ENCODE assay signal across 17 cellular contexts in genomic region chr9:101567725-101567993, GRCh38. TPM values are rescaled to one million over a fixed set of nuclear protein-coding genes. Genes with fewer than 3 reads are reported as not detected.
DNase-seq lines count a peak whose midpoint lies in the region; ATAC-seq and TF ChIP-seq lines count a peak whose summit lies in the region.
"Had no signal": no experiment of that assay in that cellular context is flagged by ENCODE, and none has a peak within 500 bp of the region (broad histone marks: within the 10 kb centered on the region; RNA-seq: fewer than 3 reads in every experiment).

No MANE protein-coding gene starts in this region.

- H3K36me3 Mint-ChIP-seq in activated CD4-positive, alpha-beta T cell treated with anti-CD3 and anti-CD28 coated beads for 36 hours (ENCODE audit: low read depth): peaks cover 48% of the 10 kb centered on the region
- peaks cover 40% of the 10 kb centered on the region for H3K36me3 Mint-ChIP-seq in CD4-positive, CD25-positive, alpha-beta regulatory T cell
- H3K36me3 Mint-ChIP-seq in T-cell: peaks cover 26% of the 10 kb centered on the region
- H3K36me3 Mint-ChIP-seq in naive thymus-derived CD4-positive, alpha-beta T cell: peaks cover 9 to 40% (median 20%) of the 10 kb centered on the region in 5 donors

- H3K9me3 Mint-ChIP-seq in activated CD4-positive, alpha-beta T cell treated with anti-CD3 and anti-CD28 coated beads for 36 hours (ENCODE audit: low read depth): no peaks in the 10 kb centered on the region
- H3K9me3 Mint-ChIP-seq in CD4-positive, CD25-positive, alpha-beta regulatory T cell: no peaks in the 10 kb centered on the region
- no peaks in the 10 kb centered on the region for H3K9me3 Mint-ChIP-seq in T-cell
- H3K9me3 Mint-ChIP-seq in naive thymus-derived CD4-positive, alpha-beta T cell: no peaks in the 10 kb centered on the region
- H3K9me3 Mint-ChIP-seq: GM23338 had no signal

- H3K36me3 ChIP-seq in CD4-positive, CD25-positive, alpha-beta regulatory T cell (ENCODE audit: control insufficient read depth, insufficient read depth, low read length): peaks cover 23% of the 10 kb centered on the region
- peaks cover under 1 to 13% (median 4%) of the 10 kb centered on the region in 3 experiments for H3K36me3 ChIP-seq in naive thymus-derived CD4-positive, alpha-beta T cell (ENCODE audit: control insufficient read depth in 2 of 3, insufficient read depth in 3 of 3, low read length in 3 of 3)

- TF ChIP-seq CTCF in coronary artery (IDR thresholded peaks at IDR 0.05): no peak

- H3K9me3 ChIP-seq in CD4-positive, CD25-positive, alpha-beta regulatory T cell (ENCODE audit: control insufficient read depth in 2 of 2, low read length in 2 of 2): no peaks in the 10 kb centered on the region
- H3K9me3 ChIP-seq in naive thymus-derived CD4-positive, alpha-beta T cell (ENCODE audit: control insufficient read depth in 2 of 3, low read length in 3 of 3): no peaks in the 10 kb centered on the region

- peaks cover 59% of the 10 kb centered on the region for H3K4me1 Mint-ChIP-seq in activated CD4-positive, alpha-beta T cell treated with anti-CD3 and anti-CD28 coated beads for 36 hours
- peaks cover 15 to 58% (median 44%) of the 10 kb centered on the region in 4 donors for H3K4me1 Mint-ChIP-seq in CD4-positive, CD25-positive, alpha-beta regulatory T cell
- H3K4me1 Mint-ChIP-seq in T-cell: peaks cover 54 to 65% (median 55%) of the 10 kb centered on the region in 3 donors
- H3K4me1 Mint-ChIP-seq in naive thymus-derived CD4-positive, alpha-beta T cell: peaks cover 24 to 64% (median 58%) of the 10 kb centered on the region in 7 donors
- H3K4me1 Mint-ChIP-seq: CD14-positive monocyte had no signal

- peaks cover 36% of the 10 kb centered on the region for H3K4me1 ChIP-seq in CD4-positive, CD25-positive, alpha-beta regulatory T cell (ENCODE audit: control insufficient read depth, insufficient read depth, low read length, poor library complexity, severe bottlenecking)
- peaks cover 4 to 58% of the 10 kb centered on the region in 2 donors for H3K4me1 ChIP-seq in naive thymus-derived CD4-positive, alpha-beta T cell (ENCODE audit: control insufficient read depth in 2 of 2, insufficient read depth in 2 of 2, low read length in 2 of 2)

- H3K27me3 ChIP-seq in CD4-positive, CD25-positive, alpha-beta regulatory T cell (ENCODE audit: control insufficient read depth, insufficient read depth, low read length): no peaks in the 10 kb centered on the region
- H3K27me3 ChIP-seq in naive thymus-derived CD4-positive, alpha-beta T cell (ENCODE audit: control insufficient read depth in 2 of 2, insufficient read depth in 2 of 2, low read length in 2 of 2): no peaks in the 10 kb centered on the region

- no peaks in the 10 kb centered on the region for H3K27me3 Mint-ChIP-seq in activated CD4-positive, alpha-beta T cell treated with anti-CD3 and anti-CD28 coated beads for 36 hours
- no peaks in the 10 kb centered on the region for H3K27me3 Mint-ChIP-seq in CD4-positive, CD25-positive, alpha-beta regulatory T cell
- no peaks in the 10 kb centered on the region for H3K27me3 Mint-ChIP-seq in T-cell
- no peaks in the 10 kb centered on the region for H3K27me3 Mint-ChIP-seq in naive thymus-derived CD4-positive, alpha-beta T cell

- intact Hi-C loops in activated CD4-positive, alpha-beta T cell treated with anti-CD3 and anti-CD28 coated beads for 36 hours (cut with DNase I, micrococcal nuclease): loop anchor here in 1 of 2 experiments (2.0 kb wide), 1 partner anchor 33 kb away; no protein-coding TSS in a partner anchor
- intact Hi-C loops in naive thymus-derived CD4-positive, alpha-beta T cell (cut with micrococcal nuclease): loop anchor here (1.0 to 5.0 kb wide), 5 partner anchors 10 to 108 kb away; partner anchors contain the start of gene RNF20 (in 1 of the 2)
- intact Hi-C loops in posterior vena cava (cut with DNase I): no loop called here

- peak overlapping the region; percentile 8 for H3K27ac Mint-ChIP-seq in activated CD4-positive, alpha-beta T cell treated with anti-CD3 and anti-CD28 coated beads for 36 hours
- peak overlapping the region; percentile 74 to 91 (median 86) for H3K27ac Mint-ChIP-seq in CD4-positive, CD25-positive, alpha-beta regulatory T cell
- H3K27ac Mint-ChIP-seq in T-cell: peak overlapping the region; percentile 68 to 71
- peak overlapping the region in 8 of 9 donors; percentile 62 to 98 (median 93) for H3K27ac Mint-ChIP-seq in naive thymus-derived CD4-positive, alpha-beta T cell
- H3K27ac Mint-ChIP-seq: GM23338 had no signal

- no peak overlapping the region for H3K4me3 ChIP-seq in CD4-positive, CD25-positive, alpha-beta regulatory T cell (ENCODE audit: low read depth, low read length)
- no peak overlapping the region for H3K4me3 ChIP-seq in naive thymus-derived CD4-positive, alpha-beta T cell (ENCODE audit: low read length)
- no peak overlapping the region for H3K4me3 ChIP-seq in coronary artery
- H3K4me3 ChIP-seq: GM23338 had no signal

- H3K27ac ChIP-seq in CD4-positive, CD25-positive, alpha-beta regulatory T cell (ENCODE audit: insufficient read depth, low read length, poor library complexity, severe bottlenecking): no peak overlapping the region
- no peak overlapping the region for H3K27ac ChIP-seq in naive thymus-derived CD4-positive, alpha-beta T cell (ENCODE audit: low read depth, low read length)
- H3K27ac ChIP-seq in coronary artery: no peak overlapping the region
- H3K27ac ChIP-seq: 22Rv1 had no signal

- no peak for DNase-seq in activated CD4-positive, alpha-beta T cell treated with anti-CD3 and anti-CD28 coated beads for 36 hours
- no peak for DNase-seq in activated CD4-positive, alpha-beta T cell treated with anti-CD3 and anti-CD28 coated beads, Interleukin-2, amount 50 U/mL, for 48 hours
- DNase-seq in CD4-positive, CD25-positive, alpha-beta regulatory T cell: no peak
- DNase-seq in T-cell (no peak), T-helper 9 cell (no peak), posterior vena cava (ENCODE audit: low spot score) (no peak), coronary artery (ENCODE audit: low spot score) (no peak)
- DNase-seq in naive thymus-derived CD4-positive, alpha-beta T cell: no peak
- DNase-seq: DMS79, H7 had no signal

- CTCF ChIA-PET in activated CD4-positive, alpha-beta T cell treated with anti-CD3 and anti-CD28 coated beads for 36 hours (lab: Charles Lee): interaction anchor here (0.7 to 1.2 kb wide), 6 partner anchors 9 to 105 kb away, joined by 3 to 5 read pairs (median 3); no protein-coding TSS in a partner anchor
- CTCF ChIA-PET in T-cell (lab: Charles Lee): interaction anchor here (0.8 to 1.0 kb wide), 6 partner anchors 9 to 35 kb away, joined by 4 to 5 read pairs (median 4); no protein-coding TSS in a partner anchor
- CTCF ChIA-PET in naive thymus-derived CD4-positive, alpha-beta T cell (lab: Charles Lee): interaction anchor here (0.7 to 3.2 kb wide), 4 partner anchors 30 to 168 kb away, joined by 3 to 8 read pairs (median 7); partner anchors contain the start of gene RNF20

- POLR2A ChIA-PET in activated CD4-positive, alpha-beta T cell treated with anti-CD3 and anti-CD28 coated beads for 36 hours (lab: Charles Lee): no interaction called here
- POLR2A ChIA-PET in T-cell (lab: Charles Lee): interaction anchor here in 1 of 2 donors (0.7 kb wide), 1 partner anchor 14 kb away, joined by 3 read pairs; no protein-coding TSS in a partner anchor
- POLR2A ChIA-PET in naive thymus-derived CD4-positive, alpha-beta T cell (lab: Charles Lee): interaction anchor here (0.7 to 1.5 kb wide), 5 partner anchors 8 to 34 kb away, joined by 3 to 5 read pairs (median 4); partner anchors contain the start of gene RNF20

- no peak overlapping the region for H3K4me3 Mint-ChIP-seq in activated CD4-positive, alpha-beta T cell treated with anti-CD3 and anti-CD28 coated beads for 36 hours
- no peak overlapping the region for H3K4me3 Mint-ChIP-seq in CD4-positive, CD25-positive, alpha-beta regulatory T cell
- H3K4me3 Mint-ChIP-seq in T-cell: peak overlapping the region in 1 of 3 donors; percentile 26
- H3K4me3 Mint-ChIP-seq in naive thymus-derived CD4-positive, alpha-beta T cell: peak overlapping the region in 2 of 10 donors; percentile 2 to 75
- H3K4me3 Mint-ChIP-seq: CD14-positive monocyte, GM23338 had no signal

- no peak for ATAC-seq in activated CD4-positive, alpha-beta T cell treated with anti-CD3 and anti-CD28 coated beads for 36 hours
- ATAC-seq in CD4-positive, CD25-positive, alpha-beta regulatory T cell (ENCODE audit: low read depth in 2 of 2): no peak
- ATAC-seq in T-cell (replicated peaks in 1 of 4): no peak
- ATAC-seq in naive thymus-derived CD4-positive, alpha-beta T cell: no peak
- ATAC-seq: GM23338 had no signal

RNA-seq across cellular contexts. Expression of gene PPP3R2, which starts 27.1 kb away (rescaled TPM):
- not detected for total RNA-seq in activated CD4-positive, alpha-beta T cell treated with anti-CD3 and anti-CD28 coated beads for 36 hours
- not detected for total RNA-seq in CD4-positive, CD25-positive, alpha-beta regulatory T cell
- polyA plus RNA-seq in CD4-positive, CD25-positive, alpha-beta regulatory T cell: under 1 TPM in 2 of 4 donors, not detected in 2; 0.17 to 0.22 TPM
- total RNA-seq in T-cell (not detected), posterior vena cava (not detected)
- total RNA-seq in naive thymus-derived CD4-positive, alpha-beta T cell: not detected
- not detected for polyA plus RNA-seq in naive thymus-derived CD4-positive, alpha-beta T cell
- total RNA-seq: A673, G401, GM23338, H7, HT-29 had no signal
- polyA plus RNA-seq: BJ, GM23338 had no signal

RNA-seq across cellular contexts. Expression of gene RNF20, which starts 34.0 kb away (rescaled TPM):
- 10 to 100 TPM; 37.2 to 46.4 TPM for total RNA-seq in activated CD4-positive, alpha-beta T cell treated with anti-CD3 and anti-CD28 coated beads for 36 hours
- total RNA-seq in CD4-positive, CD25-positive, alpha-beta regulatory T cell: 43.4 TPM
- polyA plus RNA-seq in CD4-positive, CD25-positive, alpha-beta regulatory T cell: 10 to 100 TPM; 31.3 to 50.0 (median 37.4) TPM
- total RNA-seq in T-cell (10 to 100 TPM; 36.8 to 53.4 (median 42.5) TPM), posterior vena cava (10 to 100 TPM; 33.1 to 45.5 TPM)
- 10 to 100 TPM; 30.5 to 67.8 (median 45.9) TPM for total RNA-seq in naive thymus-derived CD4-positive, alpha-beta T cell
- polyA plus RNA-seq in naive thymus-derived CD4-positive, alpha-beta T cell: 10 to 100 TPM; 43.7 to 53.6 TPM

Comparison
In these comparisons a context has a peak if more than half of its experiments do, and no peak if none do; other contexts are left out.
1. H3K27ac Mint-ChIP-seq: peak in every context shown above with its lines; median percentile 93 in naive thymus-derived CD4-positive, alpha-beta T cell; 86 in CD4-positive, CD25-positive, alpha-beta regulatory T cell; 70 in T-cell; 8 in activated CD4-positive, alpha-beta T cell treated with anti-CD3 and anti-CD28 coated beads for 36 hours.
2. intact Hi-C loops: an anchor here in naive thymus-derived CD4-positive, alpha-beta T cell (1.0 to 5.0 kb wide); none called in posterior vena cava.